In the genomic region with DNA sequence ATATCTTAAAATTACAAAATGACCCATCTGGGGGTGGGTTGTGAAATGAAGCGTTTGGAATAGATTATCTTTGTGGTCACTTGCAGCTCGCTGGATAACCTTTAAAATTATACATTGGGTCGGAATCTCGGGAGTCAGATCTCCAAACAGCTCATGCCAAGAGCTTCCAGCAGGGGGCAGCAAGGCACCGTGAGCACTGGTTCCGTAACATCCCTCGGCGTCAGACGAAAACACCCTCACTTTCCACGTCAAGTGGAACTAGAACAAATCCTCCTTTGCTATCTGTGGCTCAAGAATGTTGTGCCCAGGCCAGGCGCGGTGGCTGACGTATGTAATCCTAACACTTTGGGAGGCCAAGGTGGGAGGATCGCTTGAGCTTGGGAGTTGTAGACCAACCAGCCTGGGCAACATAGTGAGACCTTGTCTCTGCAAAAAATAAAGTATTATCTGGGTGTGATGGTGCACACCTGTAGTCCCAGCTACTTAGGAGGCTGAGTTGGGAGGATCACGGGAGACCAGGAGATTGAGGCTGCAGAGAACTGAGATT, we compare ENCODE assay signal across 8 cellular contexts. TPM values are rescaled to one million over a fixed set of nuclear protein-coding genes. Genes with fewer than 3 reads are reported as not detected.
DNase-seq lines count a peak whose midpoint lies in the region; ATAC-seq and TF ChIP-seq lines count a peak whose summit lies in the region.

No MANE protein-coding gene starts in this region.

- no peaks in the 10 kb centered on the region for H3K27me3 Mint-ChIP-seq in MCF 10A (ENCODE audit: insufficient read depth, unreplicated experiment)

- no peaks in the 10 kb centered on the region for H3K36me3 ChIP-seq in BLaER1
- no peaks in the 10 kb centered on the region for H3K36me3 ChIP-seq in WERI-Rb-1

- no peak overlapping the region for H3K9ac ChIP-seq in BLaER1

- no peaks in the 10 kb centered on the region for H4K20me1 ChIP-seq in BLaER1

- H3K4me1 Mint-ChIP-seq in MCF 10A (ENCODE audit: insufficient read depth, unreplicated experiment), result peaks cover 4% of the 10 kb centered on the region

- H3K36me3 Mint-ChIP-seq in MCF 10A (ENCODE audit: insufficient read depth, unreplicated experiment), result peaks cover 31% of the 10 kb centered on the region

- no peak overlapping the region for H3K4me3 Mint-ChIP-seq in MCF 10A (ENCODE audit: unreplicated experiment)

- no peaks in the 10 kb centered on the region for H3K27me3 ChIP-seq in BLaER1
- no peaks in the 10 kb centered on the region for H3K27me3 ChIP-seq in WERI-Rb-1 (ENCODE audit: insufficient read depth, low read depth, severe bottlenecking)

- intact Hi-C loops in MCF 10A (cut with micrococcal nuclease), result loop anchor here (1.0 to 5.0 kb wide), 3 partner anchors 126 to 824 kb away; a partner anchor contains a TSS

- CTCF ChIA-PET in MCF 10A (lab: Yijun Ruan, JAX), result interaction anchor here (0.6 to 15.0 kb wide), 57 partner anchors 9 to 830 kb away, joined by 3 to 263 read pairs (median 5); a partner anchor contains a TSS

- H3K9me3 ChIP-seq in BLaER1 (no peaks in the 10 kb centered on the region), WERI-Rb-1 (ENCODE audit: severe bottlenecking) (no peaks in the 10 kb centered on the region)

- H3K4me2 ChIP-seq in BLaER1, result peak overlapping the region; percentile 49

- no peak overlapping the region for H3K4me3 ChIP-seq in BLaER1
- H3K4me3 ChIP-seq in WERI-Rb-1 (ENCODE audit: low read depth, low read length), result no peak overlapping the region

- H3K4me1 ChIP-seq in BLaER1, result peaks cover 26% of the 10 kb centered on the region

- DNase-seq in GOT3 (lab: John Stamatoyannopoulos, UW) (peak; percentile 28), NCI-H2171 treated with DMSO at 0.1 percent for 48 hours (lab: John Stamatoyannopoulos, UW) (peak; percentile 68), WERI-Rb-1 (peak; percentile 75), MCF 10A (ENCODE audit: unreplicated experiment) (peak; percentile 75), inferior parietal cortex (ENCODE audit: extremely low spot score) (peak; percentile 93)
- DNase-seq in stimulated activated CD4-positive, alpha-beta T cell treated with anti-CD3 and anti-CD28 coated beads, Interleukin-12 subunit alpha, Interleukin-12 subunit beta, amount 100 ng/mL, for 4 hours, result peak; percentile 78

- peak overlapping the region; percentile 53 for H3K27ac Mint-ChIP-seq in MCF 10A (ENCODE audit: low read depth, unreplicated experiment)

- H3K9me3 Mint-ChIP-seq in MCF 10A (ENCODE audit: unreplicated experiment), result no peaks in the 10 kb centered on the region

- BruUV-seq in MCF 10A (replicated peaks; lab: Mats Ljungman, UMichigan), result no TSS peak

- TF ChIP-seq CTCF in WERI-Rb-1 (IDR thresholded peaks at IDR 0.05; ENCODE audit: low read depth, low read length) (peak; percentile 89), MCF 10A (IDR thresholded peaks at IDR 0.05; ENCODE audit: unreplicated experiment) (peak; percentile 90)

- POLR2A ChIA-PET in MCF 10A (lab: Yijun Ruan, JAX), result interaction anchor here (0.6 to 2.7 kb wide), 9 partner anchors 9 to 887 kb away, joined by 3 to 22 read pairs (median 5); a partner anchor contains a TSS

- no peak for ATAC-seq in GM18909 (IDR thresholded peaks at IDR 0.05; ENCODE audit: poor library complexity, unreplicated experiment)

- H3K27ac ChIP-seq in BLaER1 (no peak overlapping the region), WERI-Rb-1 (no peak overlapping the region)

RNA-seq across cellular contexts. Expression of a gene that starts 31.1 kb away (rescaled TPM):
- total RNA-seq in MCF 10A (2022), result 33.4 and 49.3 TPM in 2 replicates

Comparison
In these comparisons a context has a peak if more than half of its experiments do, and no peak if none do; other contexts are left out.
1. DNase-seq: peak in every context shown above with its lines; median percentile 93 in inferior parietal cortex; 78 in stimulated activated CD4-positive, alpha-beta T cell treated with anti-CD3 and anti-CD28 coated beads, Interleukin-12 subunit alpha, Interleukin-12 subunit beta, amount 100 ng/mL, for 4 hours; 75 in WERI-Rb-1; 75 in MCF 10A; 68 in NCI-H2171 treated with DMSO at 0.1 percent for 48 hours; 28 in GOT3.